In the genomic region with DNA sequence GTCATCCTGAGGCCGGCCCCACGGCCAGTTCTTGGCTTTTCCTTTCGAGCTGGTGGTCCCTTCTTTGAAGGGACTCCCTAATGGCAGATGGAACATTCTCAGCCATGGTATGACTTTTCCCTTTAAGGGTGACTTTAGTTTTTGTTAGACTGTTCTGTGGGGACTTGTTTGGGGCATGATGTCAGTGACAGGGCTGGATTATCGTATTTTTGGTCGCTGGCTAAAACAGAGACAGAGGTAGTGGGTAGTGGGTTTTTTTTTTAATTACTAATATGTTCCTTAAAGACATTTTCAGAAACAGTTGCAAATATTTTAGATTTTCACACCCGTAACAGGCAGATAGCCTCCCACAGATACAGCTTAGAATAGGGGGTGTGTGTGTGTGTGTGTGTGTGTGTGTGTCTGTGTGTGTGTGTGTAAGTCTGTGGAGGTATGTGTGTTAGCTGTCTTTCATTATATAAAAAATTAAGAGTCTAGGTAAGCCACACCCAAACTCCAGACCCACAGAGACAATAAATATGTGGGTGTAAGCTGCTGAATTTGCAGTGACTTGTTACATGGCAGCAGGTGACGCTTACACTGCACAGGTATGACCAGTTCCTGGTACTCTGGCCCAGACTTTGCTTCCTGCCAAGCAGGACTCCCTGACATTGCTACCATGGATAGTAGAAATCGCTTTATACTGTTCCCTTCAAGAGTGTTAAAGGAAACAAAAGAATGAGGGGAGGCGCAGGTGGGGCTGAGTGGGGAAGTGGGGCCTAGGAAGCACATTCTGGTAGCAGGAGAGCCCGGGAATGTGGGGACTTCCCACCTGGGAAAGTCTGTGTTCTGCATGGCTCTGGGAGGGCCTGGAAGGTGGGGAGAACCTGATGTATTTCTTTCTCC, we compare ENCODE assay signal across 13 cellular contexts. TPM values are rescaled to one million over a fixed set of nuclear protein-coding genes. Genes with fewer than 3 reads are reported as not detected.
A peak's percentile ranks its signal among the peaks of the same experiment; 100 is the strongest.
DNase-seq lines count a peak whose midpoint lies in the region; ATAC-seq, FAIRE-seq and TF ChIP-seq lines count a peak whose summit lies in the region.
"Had no signal": no experiment of that assay in that cellular context is flagged by ENCODE, and none has a peak within 500 bp of the region (broad histone marks: within the 10 kb centered on the region; RNA-seq: fewer than 3 reads in every experiment).

No MANE protein-coding gene starts in this region.

- no peaks in the 10 kb centered on the region for H3K36me3 ChIP-seq in Peyer's patch
- H3K36me3 ChIP-seq in endothelial cell of umbilical vein (ENCODE audit: control insufficient read depth in 2 of 2, extremely low read depth in 1 of 2, insufficient read depth in 2 of 2, low read length in 2 of 2) = peaks cover 0 to 2% of the 10 kb centered on the region in 2 experiments

- TF ChIP-seq CTCF in Peyer's patch (IDR thresholded peaks at IDR 0.05) = no peak
- TF ChIP-seq CTCF in endothelial cell of umbilical vein (IDR thresholded peaks at IDR 0.05; ENCODE audit: extremely low read depth in 1 of 2, insufficient read depth in 1 of 2, low read depth in 1 of 2, low read length in 2 of 2) = no peak
- TF ChIP-seq CTCF in progenitor cell of endocrine pancreas (IDR thresholded peaks at IDR 0.05; ENCODE audit: unreplicated experiment) = no peak
- no peak for TF ChIP-seq CTCF in GM13977 (IDR thresholded peaks at IDR 0.05; ENCODE audit: extremely low read depth, insufficient read depth, missing control alignments)

- CTCF ChIA-PET in activated CD8-positive, alpha-beta memory T cell treated with anti-CD3 and anti-CD28 coated beads, Interleukin-2, amount 10 ng/mL, durations not matched to agents 7 days and 5 days (lab: Charles Lee) = no interaction called here
- CTCF ChIA-PET in endothelial cell of umbilical vein (lab: Charles Lee) = no interaction called here

- no peak overlapping the region for H2AFZ ChIP-seq in endothelial cell of umbilical vein (ENCODE audit: low read depth, low read length)

- H4K20me1 ChIP-seq in endothelial cell of umbilical vein (replicated peaks; ENCODE audit: control insufficient read depth, extremely low read depth, insufficient read depth, low read length) = peaks cover 2% of the 10 kb centered on the region

- peaks cover 66% of the 10 kb centered on the region for H3K4me1 Mint-ChIP-seq in activated CD8-positive, alpha-beta memory T cell treated with anti-CD3 and anti-CD28 coated beads, Interleukin-2, amount 10 ng/mL, durations not matched to agents 7 days and 5 days
- H3K4me1 Mint-ChIP-seq in progenitor cell of endocrine pancreas (ENCODE audit: low read depth) = peaks cover 19% of the 10 kb centered on the region

- no TSS peak for BruUV-seq in endothelial cell of umbilical vein (replicated peaks; lab: Mats Ljungman, UMichigan)

- H3K27ac Mint-ChIP-seq in activated CD8-positive, alpha-beta memory T cell treated with anti-CD3 and anti-CD28 coated beads, Interleukin-2, amount 10 ng/mL, durations not matched to agents 7 days and 5 days = peak overlapping the region; percentile 50
- H3K27ac Mint-ChIP-seq in progenitor cell of endocrine pancreas = peak overlapping the region; percentile 46

- in situ Hi-C loops in GM13977 (cut with MboI; ENCODE audit: low pct_unique_long_range_greater_than_20kb, low sequenced_read_pairs, unreplicated experiment) = no loop called here

- peak in 2 of 3 donors; percentile 15 to 48 for DNase-seq in Peyer's patch
- no peak for DNase-seq in activated CD8-positive, alpha-beta memory T cell treated with anti-CD3 and anti-CD28 coated beads, Interleukin-2, amount 10 ng/mL, durations not matched to agents 7 days and 5 days
- no peak for DNase-seq in endothelial cell of umbilical vein (ENCODE audit: low read depth, low spot score)
- DNase-seq in progenitor cell of endocrine pancreas (ENCODE audit: low spot score, unreplicated experiment) = no peak
- DNase-seq in GM13977 (ENCODE audit: low spot score) = no peak
- no peak for DNase-seq in NCI-H1092 (lab: John Stamatoyannopoulos, UW)
- DNase-seq in DMS 273 (lab: John Stamatoyannopoulos, UW; ENCODE audit: unreplicated experiment) = no peak
- DNase-seq: amniotic stem cell, foreskin melanocyte had no signal

- H3K4me3 ChIP-seq in Peyer's patch (no peak overlapping the region), endothelial cell of umbilical vein (replicated peaks in 1 of 3; ENCODE audit: insufficient read depth in 1 of 3, low read depth in 1 of 3, low read length in 3 of 3) (no peak overlapping the region)
- H3K4me3 ChIP-seq: SK-N-MC had no signal

- dilution Hi-C loops in endothelial cell of umbilical vein (cut with MboI; ENCODE audit: extremely low pct_ligation_motif_present, low sequenced_read_pairs) = no loop called here

- no peaks in the 10 kb centered on the region for H3K9me1 ChIP-seq in endothelial cell of umbilical vein (replicated peaks; ENCODE audit: control insufficient read depth, extremely low read depth, insufficient read depth, low read length)

- intact Hi-C loops in endothelial cell of umbilical vein (cut with micrococcal nuclease) = no loop called here

- H3K27me3 Mint-ChIP-seq in activated CD8-positive, alpha-beta memory T cell treated with anti-CD3 and anti-CD28 coated beads, Interleukin-2, amount 10 ng/mL, durations not matched to agents 7 days and 5 days = no peaks in the 10 kb centered on the region
- H3K27me3 Mint-ChIP-seq in progenitor cell of endocrine pancreas = no peaks in the 10 kb centered on the region

- H3K4me1 ChIP-seq in Peyer's patch = peaks cover 0 to 34% (median 0%) of the 10 kb centered on the region in 4 donors
- no peaks in the 10 kb centered on the region for H3K4me1 ChIP-seq in endothelial cell of umbilical vein (ENCODE audit: control insufficient read depth, extremely low read depth, insufficient read depth, low read length)

- H3K9ac ChIP-seq in endothelial cell of umbilical vein (replicated peaks; ENCODE audit: extremely low read depth, insufficient read depth, low read length) = no peak overlapping the region

- peaks cover 41% of the 10 kb centered on the region for H3K79me2 ChIP-seq in endothelial cell of umbilical vein (ENCODE audit: control insufficient read depth, insufficient read depth, low read length)

- H3K27me3 ChIP-seq in Peyer's patch (no peaks in the 10 kb centered on the region), endothelial cell of umbilical vein (ENCODE audit: control insufficient read depth in 2 of 2, insufficient read depth in 2 of 2, low read length in 2 of 2) (no peaks in the 10 kb centered on the region)

- no peak for TF ChIP-seq POLR2A in Peyer's patch (IDR thresholded peaks at IDR 0.05)
- no peak for TF ChIP-seq POLR2A in endothelial cell of umbilical vein (IDR thresholded peaks at IDR 0.05; ENCODE audit: low read depth, low read length)

- peaks cover 28% of the 10 kb centered on the region for H3K36me3 Mint-ChIP-seq in activated CD8-positive, alpha-beta memory T cell treated with anti-CD3 and anti-CD28 coated beads, Interleukin-2, amount 10 ng/mL, durations not matched to agents 7 days and 5 days
- peaks cover 5% of the 10 kb centered on the region for H3K36me3 Mint-ChIP-seq in progenitor cell of endocrine pancreas (ENCODE audit: insufficient read depth)

- no peaks in the 10 kb centered on the region for H3K9me3 Mint-ChIP-seq in activated CD8-positive, alpha-beta memory T cell treated with anti-CD3 and anti-CD28 coated beads, Interleukin-2, amount 10 ng/mL, durations not matched to agents 7 days and 5 days (ENCODE audit: low read depth)
- H3K9me3 Mint-ChIP-seq in progenitor cell of endocrine pancreas (ENCODE audit: low read depth) = no peaks in the 10 kb centered on the region

- H3K4me3 Mint-ChIP-seq in activated CD8-positive, alpha-beta memory T cell treated with anti-CD3 and anti-CD28 coated beads, Interleukin-2, amount 10 ng/mL, durations not matched to agents 7 days and 5 days = no peak overlapping the region
- no peak overlapping the region for H3K4me3 Mint-ChIP-seq in progenitor cell of endocrine pancreas (ENCODE audit: low read depth)

- H3K9me3 ChIP-seq in Peyer's patch (no peaks in the 10 kb centered on the region), endothelial cell of umbilical vein (replicated peaks; ENCODE audit: control insufficient read depth, insufficient read depth, low read length) (no peaks in the 10 kb centered on the region)

- no peak overlapping the region for H3K4me2 ChIP-seq in endothelial cell of umbilical vein (ENCODE audit: insufficient read depth, low read length)

- POLR2A ChIA-PET in endothelial cell of umbilical vein (lab: Charles Lee) = no interaction called here

- FAIRE-seq in endothelial cell of umbilical vein (lab: Jason Lieb, UNC) = peak; percentile 4
- FAIRE-seq: islet of Langerhans had no signal

- H3K27ac ChIP-seq in Peyer's patch (no peak overlapping the region), endothelial cell of umbilical vein (ENCODE audit: insufficient read depth, low read depth, low read length) (no peak overlapping the region)
- H3K27ac ChIP-seq: SK-N-MC had no signal

- no peak for ATAC-seq in activated CD8-positive, alpha-beta memory T cell treated with anti-CD3 and anti-CD28 coated beads, Interleukin-2, amount 10 ng/mL, durations not matched to agents 7 days and 5 days
- ATAC-seq: HCT116, sciatic nerve had no signal

TF ChIP-seq in endothelial cell of umbilical vein, 7 proteins besides CTCF, POLR2A, EP300 and RAD21 (continues in another document):
- TF ChIP-seq MYC (IDR thresholded peaks at IDR 0.05; ENCODE audit: low read depth, low read length) (no peak), JUN (IDR thresholded peaks at IDR 0.05; ENCODE audit: borderline replicate concordance, insufficient read depth, insufficient read length, low read depth) (no peak), EZH2 (IDR thresholded peaks at IDR 0.05; ENCODE audit: borderline replicate concordance, low read depth, low read length, severe bottlenecking) (no peak), POLR2AphosphoS5 (IDR thresholded peaks at IDR 0.05; ENCODE audit: insufficient read depth, low read depth, low read length) (no peak)
- TF ChIP-seq, protein P1, sequence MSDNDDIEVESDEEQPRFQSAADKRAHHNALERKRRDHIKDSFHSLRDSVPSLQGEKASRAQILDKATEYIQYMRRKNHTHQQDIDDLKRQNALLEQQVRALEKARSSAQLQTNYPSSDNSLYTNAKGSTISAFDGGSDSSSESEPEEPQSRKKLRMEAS (IDR thresholded peaks at IDR 0.05; ENCODE audit: insufficient read depth, insufficient read length) = no peak

RNA-seq across cellular contexts. Expression of a gene that starts 20.9 kb away (rescaled TPM):
- total RNA-seq in Peyer's patch = 10 to 100 TPM; 58.6 to 94.5 (median 85.8) TPM
- 10 to 100 TPM; 51.6 to 54.1 TPM for total RNA-seq in activated CD8-positive, alpha-beta memory T cell treated with anti-CD3 and anti-CD28 coated beads, Interleukin-2, amount 10 ng/mL, durations not matched to agents 7 days and 5 days
- 38.4 and 39.1 TPM in 2 replicates for total RNA-seq in endothelial cell of umbilical vein
- polyA plus RNA-seq in endothelial cell of umbilical vein = 18.9 and 23.8 TPM in 2 replicates
- polyA plus RNA-seq in endothelial cell of umbilical vein (2011; cell fraction: cytosol; rRNA removed) = 26.7 and 35.5 TPM in 2 replicates
- 10.0 and 13.5 TPM in 2 replicates for polyA plus RNA-seq in endothelial cell of umbilical vein (2011; cell fraction: nucleus; rRNA removed)
- polyA plus RNA-seq in endothelial cell of umbilical vein (2012) = 33.3 and 43.6 TPM in 2 replicates
- polyA minus RNA-seq in endothelial cell of umbilical vein = 16.9 and 21.8 TPM in 2 replicates
- polyA minus RNA-seq in endothelial cell of umbilical vein (2011; cell fraction: cytosol; rRNA and poly(A)+ RNA removed) = 2.9 TPM
- 8.8 and 16.7 TPM in 2 replicates for polyA minus RNA-seq in endothelial cell of umbilical vein (2011; cell fraction: nucleus; rRNA and poly(A)+ RNA removed)
- total RNA-seq in progenitor cell of endocrine pancreas = 92.5 TPM in 2 replicates

Comparison
In these comparisons a context has a peak if more than half of its experiments do, and no peak if none do; other contexts are left out.
1. DNase-seq: peak in Peyer's patch (2 of 3); none in activated CD8-positive, alpha-beta memory T cell treated with anti-CD3 and anti-CD28 coated beads, Interleukin-2, amount 10 ng/mL, durations not matched to agents 7 days and 5 days (single experiment), endothelial cell of umbilical vein (single experiment), progenitor cell of endocrine pancreas (single experiment), GM13977 (single experiment), NCI-H1092 (single experiment) and DMS 273 (single experiment).